8 cellular contexts compared by ENCODE assay signal in the genomic region with DNA sequence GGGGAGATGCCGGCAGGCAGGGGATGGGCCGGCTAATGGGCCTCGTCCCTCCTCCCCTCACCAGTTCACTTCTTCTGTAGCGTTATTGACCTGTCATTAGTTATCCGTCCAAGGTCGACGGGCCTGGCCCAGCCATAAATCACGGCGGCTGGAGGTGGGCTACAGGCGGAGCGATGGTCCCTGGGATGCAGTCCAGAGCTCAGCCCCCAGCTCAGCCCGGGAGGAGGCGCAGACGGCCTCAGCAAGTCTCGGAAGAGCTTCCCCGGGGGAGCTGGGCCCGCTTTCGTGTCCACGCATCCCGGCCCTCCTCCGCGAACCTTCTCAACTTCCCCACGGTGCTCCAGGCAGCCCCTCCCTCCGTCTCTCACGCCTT. TPM values are rescaled to one million over a fixed set of nuclear protein-coding genes. Genes with fewer than 3 reads are reported as not detected.
DNase-seq lines count a peak whose midpoint lies in the region; ATAC-seq, FAIRE-seq and TF ChIP-seq lines count a peak whose summit lies in the region.

No MANE protein-coding gene starts in this region.

- H3K4me1 ChIP-seq in ACC112 (ENCODE audit: control insufficient read depth, insufficient read depth, low read length, unreplicated experiment) (peaks cover 6% of the 10 kb centered on the region), mesodermal cell (ENCODE audit: control insufficient read depth, insufficient read depth, low read length, poor library complexity, severe bottlenecking) (no peaks in the 10 kb centered on the region)

- no peak for DNase-seq in HFFc6
- no peak for DNase-seq in HTR-8/SVneo (ENCODE audit: insufficient read length, low spot score)
- DNase-seq in stimulated activated CD4-positive, alpha-beta T cell treated with anti-CD3 and anti-CD28 coated beads, Interleukin-2, amount 100 ng/mL, for 24 hours: no peak

- H3K4me1 Mint-ChIP-seq in HFFc6 (ENCODE audit: low read depth) (peaks cover 18% of the 10 kb centered on the region; the same call in 1 of the 2 replicates), brain (peaks cover 34% of the 10 kb centered on the region)

- peaks cover 3% of the 10 kb centered on the region for H3K9me3 ChIP-seq in mesodermal cell (ENCODE audit: control insufficient read depth, low read length)

- no peak for FAIRE-seq in HTR-8/SVneo (lab: Jason Lieb, UNC)

- ATAC-seq in HG03159 (IDR thresholded peaks at IDR 0.05; ENCODE audit: unreplicated experiment) (no peak), GM18520 (IDR thresholded peaks at IDR 0.05; ENCODE audit: unreplicated experiment) (no peak)

- no peaks in the 10 kb centered on the region for H3K36me3 ChIP-seq in ACC112 (ENCODE audit: insufficient read depth, low read length)
- H3K36me3 ChIP-seq in mesodermal cell (ENCODE audit: control insufficient read depth, insufficient read depth, low read length): no peaks in the 10 kb centered on the region

- peaks cover 33% of the 10 kb centered on the region for H3K27me3 Mint-ChIP-seq in HFFc6 (ENCODE audit: insufficient read depth)
- peaks cover 36% of the 10 kb centered on the region for H3K27me3 Mint-ChIP-seq in brain

- WGBS in mesodermal cell (ENCODE audit: insufficient coverage in 2 of 2), 2 experiments: 5 to 6% methylated on average over 13 to 16 of the region's 25 CpGs

- H2AFZ ChIP-seq in ACC112 (ENCODE audit: low read length, unreplicated experiment): peak overlapping the region; percentile 47

- H3K27ac Mint-ChIP-seq in HFFc6: peak overlapping the region; percentile 43; the same call in 1 of the 2 replicates
- peak overlapping the region in 1 of 5 experiments; percentile 92 for H3K27ac Mint-ChIP-seq in brain

- H3K9me3 Mint-ChIP-seq in HFFc6: peaks cover 8% of the 10 kb centered on the region
- peaks cover 0 to 10% (median 7%) of the 10 kb centered on the region in 5 experiments for H3K9me3 Mint-ChIP-seq in brain

- TF ChIP-seq CTCF in HFFc6 (IDR thresholded peaks at IDR 0.05): no peak
- no peak for TF ChIP-seq CTCF in brain (conservative IDR thresholded peaks at IDR 0.05)

- peaks cover 53% of the 10 kb centered on the region for H3K27me3 ChIP-seq in ACC112 (ENCODE audit: insufficient read depth, low read length)

- no peaks in the 10 kb centered on the region for H3K36me3 Mint-ChIP-seq in HFFc6 (ENCODE audit: low read depth)
- peaks cover 5% of the 10 kb centered on the region for H3K36me3 Mint-ChIP-seq in brain

- H3K4me3 Mint-ChIP-seq in HFFc6: peak overlapping the region; percentile 83
- H3K4me3 Mint-ChIP-seq in brain: peak overlapping the region; percentile 76 to 89 (median 82)

- H3K4me3 ChIP-seq in ACC112 (ENCODE audit: low read depth, low read length) (peak overlapping the region; percentile 83), mesodermal cell (ENCODE audit: extremely low read depth, insufficient read depth, low read length, poor library complexity, severe bottlenecking) (peak overlapping the region; percentile 51)

- H3K27ac ChIP-seq in ACC112 (ENCODE audit: low read depth, low read length) (no peak overlapping the region), mesodermal cell (ENCODE audit: low read depth, low read length, severe bottlenecking) (no peak overlapping the region)

- no peaks in the 10 kb centered on the region for H3K79me2 ChIP-seq in ACC112 (ENCODE audit: control insufficient read depth, insufficient read depth, low read length, unreplicated experiment)

RNA-seq across cellular contexts. Expression of a gene that starts 18.6 kb away (rescaled TPM):
- 10 to 100 TPM; 19.3 to 20.9 (median 19.7) TPM for total RNA-seq in HFFc6 (2021; fragmentation: NEBNext Ultra II Directional; extraction: Animal tissue kit (Norgen Biotek cat#: 25700))
- 23.2 TPM for polyA plus RNA-seq in brain (ENCODE audit: insufficient read depth, low read depth, low replicate concordance)
- 25.5 TPM for polyA plus RNA-seq in mesodermal cell (2013, experiment 1 of 2)
- 19.8 TPM for polyA plus RNA-seq in mesodermal cell (2013, experiment 2 of 2)

RNA-seq across cellular contexts. Expression of a gene that starts 18.7 kb away (rescaled TPM):
- total RNA-seq in HFFc6 (2021; fragmentation: NEBNext Ultra II Directional; extraction: Animal tissue kit (Norgen Biotek cat#: 25700)): 10 to 100 TPM; 30.6 to 36.1 (median 32.5) TPM
- polyA plus RNA-seq in brain (ENCODE audit: insufficient read depth, low read depth, low replicate concordance): 38.6 TPM
- 41.1 TPM for polyA plus RNA-seq in mesodermal cell (2013, experiment 1 of 2)
- 39.3 TPM for polyA plus RNA-seq in mesodermal cell (2013, experiment 2 of 2)
